Comparison of ENCODE assay signal across 19 cellular contexts in the genomic region with DNA sequence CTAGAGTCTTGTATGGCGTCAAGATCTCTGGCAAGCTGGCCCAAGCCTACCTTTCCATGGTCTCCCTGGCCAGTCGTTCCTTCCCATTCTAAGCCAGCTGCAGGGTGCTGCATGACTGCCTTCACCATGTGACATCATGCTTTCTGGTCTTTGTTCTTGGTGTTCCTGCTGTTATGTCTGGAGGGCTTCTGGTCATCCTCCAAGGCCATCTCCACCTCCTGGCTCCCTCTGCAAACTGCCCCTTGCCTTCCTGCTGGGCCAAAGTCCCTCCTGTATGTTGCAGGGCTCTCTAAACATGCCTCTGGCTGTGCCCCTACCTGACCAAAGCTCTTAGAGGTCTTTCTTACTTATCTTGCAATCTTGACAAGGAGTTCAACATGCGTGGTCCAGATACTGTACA. TPM values are rescaled to one million over a fixed set of nuclear protein-coding genes. Genes with fewer than 3 reads are reported as not detected.
DNase-seq lines count a peak whose midpoint lies in the region; ATAC-seq and TF ChIP-seq lines count a peak whose summit lies in the region.
"Had no signal": no experiment of that assay in that cellular context is flagged by ENCODE, and none has a peak within 500 bp of the region (broad histone marks: within the 10 kb centered on the region; RNA-seq: fewer than 3 reads in every experiment).

No MANE protein-coding gene starts in this region.

- H3K4me3 Mint-ChIP-seq in chondrocyte (ENCODE audit: unreplicated experiment) (no peak overlapping the region), progenitor cell of endocrine pancreas (ENCODE audit: low read depth) (no peak overlapping the region)

- CTCF ChIA-PET in HEK293 (lab: Yijun Ruan, JAX) = no interaction called here

- H3K27me3 Mint-ChIP-seq in chondrocyte (ENCODE audit: low read depth) (peaks cover 11% of the 10 kb centered on the region), progenitor cell of endocrine pancreas (peaks cover 5% of the 10 kb centered on the region)

- H3K27me3 ChIP-seq in spleen (replicated peaks in 1 of 7) = peaks cover 0 to 29% (median 0%) of the 10 kb centered on the region in 7 donors

- POLR2A ChIA-PET in HEK293 (lab: Yijun Ruan, JAX) = no interaction called here

- H3K4me1 ChIP-seq in HEK293 (ENCODE audit: control insufficient read depth, insufficient read depth, low read length) = no peaks in the 10 kb centered on the region; the same call in 1 of the 2 replicates
- H3K4me1 ChIP-seq in spleen = peaks cover 0 to 15% (median 8%) of the 10 kb centered on the region in 6 donors

- TF ChIP-seq POLR2A in spleen (IDR thresholded peaks at IDR 0.05) = no peak

- H3K4me1 Mint-ChIP-seq in chondrocyte (ENCODE audit: low read depth) (peaks cover 3% of the 10 kb centered on the region), progenitor cell of endocrine pancreas (ENCODE audit: low read depth) (peaks cover 2% of the 10 kb centered on the region)

- H3K36me3 ChIP-seq in HEK293 (ENCODE audit: control insufficient read depth in 2 of 2, insufficient read depth in 1 of 2, low read length in 2 of 2) (no peaks in the 10 kb centered on the region), spleen (no peaks in the 10 kb centered on the region)

- DNase-seq in chondrocyte (ENCODE audit: low spot score) = peak; percentile 20
- DNase-seq in left lobe of liver (ENCODE audit: low spot score) = peak; percentile 18
- peak; percentile 14 for DNase-seq in spleen
- no peak for DNase-seq in medulla oblongata (ENCODE audit: extremely low spot score)
- no peak for DNase-seq in progenitor cell of endocrine pancreas (ENCODE audit: low spot score, unreplicated experiment)
- no peak for DNase-seq in superior temporal gyrus (ENCODE audit: extremely low spot score)
- DNase-seq: AML-193, DMS79 treated with DMSO at 0.1 percent for 48 hours, MV-4-11, NCI-H1417, NCI-H187, NCI-H2107, NCI-H226, NCI-H524, RPMI8226, SIG-M5 had no signal

- intact Hi-C loops in spleen (cut with DNase I; ENCODE audit: low total_unique reads) = no loop called here

- H3K9me3 Mint-ChIP-seq in chondrocyte (ENCODE audit: low read depth) (peaks cover 10% of the 10 kb centered on the region), progenitor cell of endocrine pancreas (ENCODE audit: low read depth) (peaks cover 3% of the 10 kb centered on the region)

- TF ChIP-seq CTCF in HEK293 (tag by site-specific recombination; IDR thresholded peaks at IDR 0.05) (no peak), chondrocyte (IDR thresholded peaks at IDR 0.05) (no peak), spleen (IDR thresholded peaks at IDR 0.05 in 8 of 11, conservative IDR thresholded peaks at IDR 0.05 in 3 of 11) (no peak), progenitor cell of endocrine pancreas (IDR thresholded peaks at IDR 0.05; ENCODE audit: unreplicated experiment) (no peak)

- WGBS in spleen, 5 donors = 75 to 86% (median 83%) methylated on average over 3 of the region's 3 CpGs

- no peak for ATAC-seq in left lobe of liver

- H3K36me3 Mint-ChIP-seq in chondrocyte (ENCODE audit: low read depth) (no peaks in the 10 kb centered on the region), progenitor cell of endocrine pancreas (ENCODE audit: insufficient read depth) (no peaks in the 10 kb centered on the region)

- H3K4me3 ChIP-seq in HEK293 (ENCODE audit: low read depth, low read length) = no peak overlapping the region
- no peak overlapping the region for H3K4me3 ChIP-seq in spleen

- no peak overlapping the region for H3K27ac Mint-ChIP-seq in chondrocyte (ENCODE audit: unreplicated experiment)
- no peak overlapping the region for H3K27ac Mint-ChIP-seq in progenitor cell of endocrine pancreas

- no peaks in the 10 kb centered on the region for H3K9me3 ChIP-seq in HEK293 (ENCODE audit: control insufficient read depth, insufficient read depth, low read depth, low read length)
- peaks cover 0 to 19% (median 9%) of the 10 kb centered on the region in 8 donors for H3K9me3 ChIP-seq in spleen

- H3K27ac ChIP-seq in HEK293 (ENCODE audit: extremely low read depth, low read depth, low read length) = no peak overlapping the region
- H3K27ac ChIP-seq in spleen = no peak overlapping the region
- H3K27ac ChIP-seq: C4-2B, KMS-11 had no signal

TF ChIP-seq in HEK293, 187 proteins besides CTCF, POLR2A, EP300 and RAD21:
- peak; percentile 68 for TF ChIP-seq ZIC2 (tag by site-specific recombination; IDR thresholded peaks at IDR 0.05)
- TF ChIP-seq, protein P1, sequence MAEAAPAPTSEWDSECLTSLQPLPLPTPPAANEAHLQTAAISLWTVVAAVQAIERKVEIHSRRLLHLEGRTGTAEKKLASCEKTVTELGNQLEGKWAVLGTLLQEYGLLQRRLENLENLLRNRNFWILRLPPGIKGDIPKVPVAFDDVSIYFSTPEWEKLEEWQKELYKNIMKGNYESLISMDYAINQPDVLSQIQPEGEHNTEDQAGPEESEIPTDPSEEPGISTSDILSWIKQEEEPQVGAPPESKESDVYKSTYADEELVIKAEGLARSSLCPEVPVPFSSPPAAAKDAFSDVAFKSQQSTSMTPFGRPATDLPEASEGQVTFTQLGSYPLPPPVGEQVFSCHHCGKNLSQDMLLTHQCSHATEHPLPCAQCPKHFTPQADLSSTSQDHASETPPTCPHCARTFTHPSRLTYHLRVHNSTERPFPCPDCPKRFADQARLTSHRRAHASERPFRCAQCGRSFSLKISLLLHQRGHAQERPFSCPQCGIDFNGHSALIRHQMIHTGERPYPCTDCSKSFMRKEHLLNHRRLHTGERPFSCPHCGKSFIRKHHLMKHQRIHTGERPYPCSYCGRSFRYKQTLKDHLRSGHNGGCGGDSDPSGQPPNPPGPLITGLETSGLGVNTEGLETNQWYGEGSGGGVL (tag by site-specific recombination; IDR thresholded peaks at IDR 0.05) = no peak

RNA-seq across cellular contexts. Expression of gene SHH, which starts 44.4 kb away (rescaled TPM):
- total RNA-seq in chondrocyte (not detected in 3 replicates), left lobe of liver (17.1 TPM), spleen (not detected), progenitor cell of endocrine pancreas (35.8 and 47.1 TPM in 2 replicates)
- polyA plus RNA-seq in spleen = not detected

Comparison
In these comparisons a context has a peak if more than half of its experiments do, and no peak if none do; other contexts are left out.
1. DNase-seq: peak in chondrocyte (single experiment), left lobe of liver (single experiment) and spleen (single experiment); none in medulla oblongata (single experiment), progenitor cell of endocrine pancreas (single experiment) and superior temporal gyrus (single experiment).
2. RNA of gene SHH, which starts 44.4 kb away (total RNA-seq): 35.8 to 47.1 TPM in progenitor cell of endocrine pancreas and 17.1 TPM in left lobe of liver (single experiment); not detected in chondrocyte and not detected in spleen; every median in the first group is over 10 times any median in the second.